Comparison of ENCODE assay signal across 16 cellular contexts in the genomic region with DNA sequence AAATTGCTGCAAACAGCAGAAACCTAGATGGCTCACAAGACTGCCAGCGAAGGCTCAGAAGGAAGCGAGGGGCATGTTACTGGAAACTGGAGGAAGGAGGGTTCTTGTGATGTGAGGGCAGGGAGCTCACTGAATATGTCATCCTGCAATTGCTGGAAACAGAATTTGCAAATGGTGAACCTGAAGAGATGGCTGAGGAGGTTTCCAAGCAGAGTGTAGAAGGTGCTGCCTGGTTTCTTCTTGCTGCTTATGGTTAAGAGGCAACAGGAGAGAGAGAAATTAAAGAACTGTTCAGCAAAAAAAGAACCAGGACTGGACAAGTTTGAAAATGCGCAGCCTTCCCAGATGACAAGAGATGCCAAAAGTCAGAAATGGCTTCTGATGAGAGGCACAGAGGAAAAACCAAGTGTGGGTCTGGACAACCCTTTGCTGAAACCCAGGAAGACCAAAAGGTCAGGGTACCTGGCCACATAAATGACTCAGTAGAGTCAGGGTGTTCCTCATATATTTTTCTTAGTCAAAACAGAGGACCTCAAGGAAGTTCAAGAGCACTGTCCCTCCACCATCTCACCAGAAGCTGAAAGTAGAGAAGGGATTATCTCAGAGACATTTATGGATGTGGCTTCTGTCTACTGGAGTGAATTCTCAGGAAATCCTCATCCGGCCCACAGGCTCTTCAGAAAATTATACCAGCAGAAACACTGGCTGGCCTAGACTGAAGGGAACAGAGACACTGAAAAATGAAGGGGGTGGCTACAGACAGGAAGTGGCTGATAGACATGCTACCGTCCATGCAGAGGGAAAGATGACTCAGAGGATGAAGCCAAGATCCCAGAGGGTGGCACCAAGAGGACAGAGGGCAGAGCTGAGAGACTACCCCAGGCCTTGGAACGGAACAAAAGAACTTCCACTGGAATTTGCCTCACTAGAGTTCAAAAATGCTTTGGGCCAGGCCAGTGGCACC. TPM values are rescaled to one million over a fixed set of nuclear protein-coding genes. Genes with fewer than 3 reads are reported as not detected.
DNase-seq lines count a peak whose midpoint lies in the region; ATAC-seq, FAIRE-seq and TF ChIP-seq lines count a peak whose summit lies in the region.
"Had no signal": no experiment of that assay in that cellular context is flagged by ENCODE, and none has a peak within 500 bp of the region (broad histone marks: within the 10 kb centered on the region; RNA-seq: fewer than 3 reads in every experiment).

No MANE protein-coding gene starts in this region.

- H3K4me3 Mint-ChIP-seq in immature natural killer cell, result no peak overlapping the region
- H3K4me3 Mint-ChIP-seq: dendritic cell treated with granulocyte-macrophage colony-stimulating factor and Interleukin-4, amounts not matched to agents 40 ng/mL and 50 ng/mL, for 4 days; nephron had no signal

- H3K27ac ChIP-seq in coronary artery, result no peak overlapping the region
- H3K27ac ChIP-seq: uterus had no signal

- TF ChIP-seq CTCF in coronary artery (IDR thresholded peaks at IDR 0.05), result no peak

- no peaks in the 10 kb centered on the region for H3K9me3 Mint-ChIP-seq in immature natural killer cell
- H3K9me3 Mint-ChIP-seq: dendritic cell treated with granulocyte-macrophage colony-stimulating factor and Interleukin-4, amounts not matched to agents 40 ng/mL and 50 ng/mL, for 4 days had no signal

- no peak for ATAC-seq in HG02759 (IDR thresholded peaks at IDR 0.05; ENCODE audit: unreplicated experiment)
- ATAC-seq in HG03135 (IDR thresholded peaks at IDR 0.05; ENCODE audit: unreplicated experiment), result no peak

- H3K36me3 Mint-ChIP-seq in immature natural killer cell, result no peaks in the 10 kb centered on the region

- peak overlapping the region in 1 of 6 donors; percentile 23 for H3K27ac Mint-ChIP-seq in immature natural killer cell
- H3K27ac Mint-ChIP-seq: dendritic cell treated with granulocyte-macrophage colony-stimulating factor and Interleukin-4, amounts not matched to agents 40 ng/mL and 50 ng/mL, for 4 days; nephron had no signal

- DNase-seq in A172 (ENCODE audit: low spot score), result peak; percentile 73
- peak; percentile 9 for DNase-seq in GM04504 (ENCODE audit: low read depth)
- peak; percentile 55 for DNase-seq in RCC 7860 (ENCODE audit: low spot score)
- peak; percentile 14 for DNase-seq in coronary artery (ENCODE audit: low spot score)
- DNase-seq in NCI-H446 (lab: John Stamatoyannopoulos, UW), result no peak
- no peak for DNase-seq in immature natural killer cell
- DNase-seq: activated CD4-positive, alpha-beta T cell treated with anti-CD3 and anti-CD28 coated beads, Interleukin-2, amount 50 U/mL, for 48 hours; islet precursor cell; NCI-H1694; NCI-H82; small intestine; uterus had no signal

- H3K4me3 ChIP-seq in coronary artery, result no peak overlapping the region
- H3K4me3 ChIP-seq: uterus had no signal

- no peak for FAIRE-seq in RCC 7860 (lab: Jason Lieb, UNC)
- FAIRE-seq: small intestine had no signal

- H3K4me1 Mint-ChIP-seq in immature natural killer cell, result no peaks in the 10 kb centered on the region
- H3K4me1 Mint-ChIP-seq: nephron had no signal

- peaks cover 0 to 3% (median 1%) of the 10 kb centered on the region in 3 donors for H3K27me3 Mint-ChIP-seq in immature natural killer cell (ENCODE audit: low read depth in 3 of 3)

RNA-seq across cellular contexts. Expression of a gene that starts 10.1 kb away (rescaled TPM):
- total RNA-seq in A172 (2014; rRNA removed; shearing (Covaris generic)), result not detected in 2 replicates
- polyA plus RNA-seq in immature natural killer cell, result under 1 TPM in 1 of 3 donors, not detected in 2; 0.21 TPM

RNA-seq across cellular contexts. Expression of a gene that starts 31.8 kb away (rescaled TPM):
- 1.9 and 5.1 TPM in 2 replicates for total RNA-seq in A172 (2014; rRNA removed; shearing (Covaris generic))
- not detected for polyA plus RNA-seq in immature natural killer cell

Comparison
In these comparisons a context has a peak if more than half of its experiments do, and no peak if none do; other contexts are left out.
1. DNase-seq: peak in A172 (single experiment), GM04504 (single experiment), RCC 7860 (single experiment) and coronary artery (single experiment); none in NCI-H446 (0 of 2) and immature natural killer cell (0 of 3).